In the genomic region with DNA sequence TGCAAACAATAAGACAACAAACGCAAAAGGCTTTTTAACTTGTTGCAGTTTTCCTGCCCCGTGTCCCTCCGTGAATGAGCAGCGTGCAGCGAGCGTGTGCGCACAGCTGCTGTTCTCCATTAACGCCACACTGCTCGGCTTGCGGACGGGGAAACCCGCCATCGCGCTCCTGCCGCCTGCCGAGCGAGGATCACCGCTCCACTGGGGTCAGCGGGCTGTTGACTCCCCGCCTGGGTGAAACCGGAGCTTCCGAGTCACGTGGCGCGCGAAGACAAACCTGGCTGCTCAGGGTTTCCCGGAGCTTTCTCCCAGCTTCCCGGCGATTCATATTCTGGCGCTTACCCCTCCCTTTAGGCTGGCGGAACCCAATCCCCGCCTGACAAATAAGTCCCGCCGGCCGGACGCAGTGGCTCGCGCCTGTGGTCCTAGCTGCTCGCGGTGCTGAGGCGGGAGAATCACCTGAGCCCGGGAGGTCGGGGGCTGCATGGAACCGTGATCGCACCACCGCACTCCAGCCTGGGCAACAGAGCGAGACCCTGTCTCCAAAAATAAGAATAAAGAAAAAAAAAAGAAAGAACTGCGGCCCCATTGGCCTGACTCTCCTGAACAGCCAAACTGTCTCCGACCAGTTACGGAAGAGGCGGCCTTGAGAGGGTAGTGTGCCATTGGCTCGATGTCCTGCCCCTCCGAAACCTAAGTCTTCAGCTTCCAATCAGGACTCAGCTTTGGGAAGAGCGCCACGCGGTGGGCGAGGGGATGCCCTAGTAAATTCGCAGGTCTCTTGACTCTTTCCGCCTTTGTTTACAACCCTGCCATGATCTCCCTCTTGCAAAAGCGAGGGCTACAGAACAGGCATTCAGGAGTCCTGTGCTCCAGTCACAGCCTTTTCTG, we compare ENCODE assay signal across 8 cellular contexts. TPM values are rescaled to one million over a fixed set of nuclear protein-coding genes. Genes with fewer than 3 reads are reported as not detected.
DNase-seq lines count a peak whose midpoint lies in the region; ATAC-seq, FAIRE-seq and TF ChIP-seq lines count a peak whose summit lies in the region.

A gene with protein sequence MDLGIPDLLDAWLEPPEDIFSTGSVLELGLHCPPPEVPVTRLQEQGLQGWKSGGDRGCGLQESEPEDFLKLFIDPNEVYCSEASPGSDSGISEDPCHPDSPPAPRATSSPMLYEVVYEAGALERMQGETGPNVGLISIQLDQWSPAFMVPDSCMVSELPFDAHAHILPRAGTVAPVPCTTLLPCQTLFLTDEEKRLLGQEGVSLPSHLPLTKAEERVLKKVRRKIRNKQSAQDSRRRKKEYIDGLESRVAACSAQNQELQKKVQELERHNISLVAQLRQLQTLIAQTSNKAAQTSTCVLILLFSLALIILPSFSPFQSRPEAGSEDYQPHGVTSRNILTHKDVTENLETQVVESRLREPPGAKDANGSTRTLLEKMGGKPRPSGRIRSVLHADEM (plus strand): TSS at position 794 of the 891 bp plus-strand sequence. CDS start 624 bp downstream, outside the sequence.

- H3K4me1 Mint-ChIP-seq in CD4-positive, CD25-positive, alpha-beta regulatory T cell, result peaks cover 19 to 59% (median 37%) of the 10 kb centered on the region in 4 donors
- peaks cover 62% of the 10 kb centered on the region for H3K4me1 Mint-ChIP-seq in activated CD4-positive, alpha-beta T cell treated with anti-CD3 and anti-CD28 coated beads, Interleukin-2, amount 10 ng/mL, durations not matched to agents 7 days and 5 days

- 0 out of 4 replicates have a peak, but pooled peaks of 1 of the 2 experiments have one; percentile 17 for TF ChIP-seq EP300 in HepG2 (IDR thresholded peaks at IDR 0.05; ENCODE audit: low read depth in 2 of 2, low read length in 2 of 2)
- no peak for TF ChIP-seq EP300 in HepG2 (CRISPR knock-in tag; IDR thresholded peaks at IDR 0.05; ENCODE audit: borderline replicate concordance)

- peak; percentile 63; the same call in 1 of the 2 replicates for TF ChIP-seq RAD21 in HepG2 (CRISPR knock-in tag; IDR thresholded peaks at IDR 0.05)

- peaks cover 0 to 1% (median 0%) of the 10 kb centered on the region in 7 donors for H3K9me3 Mint-ChIP-seq in CD4-positive, CD25-positive, alpha-beta regulatory T cell
- H3K9me3 Mint-ChIP-seq in activated CD4-positive, alpha-beta T cell treated with anti-CD3 and anti-CD28 coated beads, Interleukin-2, amount 10 ng/mL, durations not matched to agents 7 days and 5 days, result no peaks in the 10 kb centered on the region

- peaks cover under 1% of the 10 kb centered on the region for H3K36me3 Mint-ChIP-seq in CD4-positive, CD25-positive, alpha-beta regulatory T cell
- H3K36me3 Mint-ChIP-seq in activated CD4-positive, alpha-beta T cell treated with anti-CD3 and anti-CD28 coated beads, Interleukin-2, amount 10 ng/mL, durations not matched to agents 7 days and 5 days (ENCODE audit: low read depth), result peaks cover 4% of the 10 kb centered on the region

- peak; percentile 81 for TF ChIP-seq CTCF in HepG2 (CRISPR knock-in tag; IDR thresholded peaks at IDR 0.05)

- peak within 1 kb of the TSS; percentile 96 for H3K4me3 ChIP-seq in CD4-positive, CD25-positive, alpha-beta regulatory T cell (ENCODE audit: low read depth, low read length)
- peak within 1 kb of the TSS; percentile 62 to 82 (median 72) for H3K4me3 ChIP-seq in HepG2 (replicated peaks in 1 of 3; ENCODE audit: insufficient read depth in 1 of 3, low read depth in 2 of 3, low read length in 3 of 3)

- CTCF ChIA-PET in activated CD4-positive, alpha-beta T cell treated with anti-CD3 and anti-CD28 coated beads, Interleukin-2, amount 10 ng/mL, durations not matched to agents 7 days and 5 days (lab: Charles Lee), result interaction anchor here (0.6 to 3.5 kb wide), 18 partner anchors 9 to 296 kb away, joined by 3 to 25 read pairs (median 3); partner anchors contain the start of genes CRTC2, DENND4B, ILF2 and JTB
- CTCF ChIA-PET in HepG2 (lab: Yijun Ruan, JAX; ENCODE audit: low intra/inter-chr PET ratio, low total read pairs), result interaction anchor here (0.9 kb wide), 1 partner anchor 9 kb away, joined by 3 read pairs; the partner anchor contains the start of gene CRTC2

- H4K20me1 ChIP-seq in HepG2 (ENCODE audit: insufficient read depth, low read length), result no peaks in the 10 kb centered on the region

- H3K27me3 Mint-ChIP-seq in CD4-positive, CD25-positive, alpha-beta regulatory T cell, result no peaks in the 10 kb centered on the region
- no peaks in the 10 kb centered on the region for H3K27me3 Mint-ChIP-seq in activated CD4-positive, alpha-beta T cell treated with anti-CD3 and anti-CD28 coated beads, Interleukin-2, amount 10 ng/mL, durations not matched to agents 7 days and 5 days

- TF ChIP-seq POLR2A in HepG2 (IDR thresholded peaks at IDR 0.05; ENCODE audit: insufficient read depth in 1 of 2, low read depth in 2 of 2, low read length in 2 of 2), result peak; percentile 93 to 96

- H3K4me2 ChIP-seq in HepG2 (ENCODE audit: low read depth, low read length), result peak within 1 kb of the TSS; percentile 98

- peaks cover 47% of the 10 kb centered on the region for H3K4me1 ChIP-seq in CD4-positive, CD25-positive, alpha-beta regulatory T cell (ENCODE audit: control insufficient read depth, insufficient read depth, low read length, poor library complexity, severe bottlenecking)
- H3K4me1 ChIP-seq in HepG2 (ENCODE audit: insufficient read depth, low read length), result peaks cover 30% of the 10 kb centered on the region

- WGBS in HepG2 (ENCODE audit: low lambda C conversion rate), result under 1% methylated on average over 29 of the region's 60 CpGs

- H3K27me3 ChIP-seq in CD4-positive, CD25-positive, alpha-beta regulatory T cell (ENCODE audit: control insufficient read depth, insufficient read depth, low read length), result no peaks in the 10 kb centered on the region
- H3K27me3 ChIP-seq in HepG2 (ENCODE audit: control insufficient read depth in 1 of 2, insufficient read depth in 2 of 2, low read length in 2 of 2), result no peaks in the 10 kb centered on the region; a peak in 1 of 5 replicates

- H3K27ac Mint-ChIP-seq in CD4-positive, CD25-positive, alpha-beta regulatory T cell, result peak within 1 kb of the TSS; percentile 96 to 99 (median 97)
- peak within 1 kb of the TSS; percentile 95 for H3K27ac Mint-ChIP-seq in activated CD4-positive, alpha-beta T cell treated with anti-CD3 and anti-CD28 coated beads, Interleukin-2, amount 10 ng/mL, durations not matched to agents 7 days and 5 days

- intact Hi-C loops in HepG2 (cut with micrococcal nuclease; ENCODE audit: unreplicated experiment), result loop anchor here (5.0 kb wide), 1 partner anchor 170 kb away; no protein-coding TSS in a partner anchor

- peak; percentile 86 for FAIRE-seq in HepG2 (lab: Jason Lieb, UNC)

- POLR2A ChIA-PET in activated CD4-positive, alpha-beta T cell treated with anti-CD3 and anti-CD28 coated beads, Interleukin-2, amount 10 ng/mL, durations not matched to agents 7 days and 5 days (lab: Charles Lee), result interaction anchor here (0.6 to 1.7 kb wide), 6 partner anchors 9 to 196 kb away, joined by 3 to 9 read pairs (median 5); partner anchors contain the start of genes CRTC2, JTB and RPS27
- POLR2A ChIA-PET in HepG2 (lab: Yijun Ruan, JAX), result interaction anchor here (0.9 to 10.0 kb wide), 17 partner anchors 10 to 252 kb away, joined by 3 to 209 read pairs (median 4); partner anchors contain the start of genes CRTC2, DENND4B, GATAD2B and INTS3

- no peak within 1 kb of the TSS for H2AFZ ChIP-seq in HepG2 (ENCODE audit: low read length)

- H3K79me2 ChIP-seq in HepG2 (ENCODE audit: insufficient read depth, low read length), result peaks cover 15% of the 10 kb centered on the region

- TSS peak; percentile 47 for BruUV-seq in HepG2 (replicated peaks; lab: Mats Ljungman, UMichigan)

- H3K4me3 Mint-ChIP-seq in CD4-positive, CD25-positive, alpha-beta regulatory T cell, result peak within 1 kb of the TSS; percentile 90 to 96 (median 94)
- peak within 1 kb of the TSS; percentile 88 for H3K4me3 Mint-ChIP-seq in activated CD4-positive, alpha-beta T cell treated with anti-CD3 and anti-CD28 coated beads, Interleukin-2, amount 10 ng/mL, durations not matched to agents 7 days and 5 days

- H3K36me3 ChIP-seq in CD4-positive, CD25-positive, alpha-beta regulatory T cell (ENCODE audit: control insufficient read depth, insufficient read depth, low read length), result no peaks in the 10 kb centered on the region
- no peaks in the 10 kb centered on the region for H3K36me3 ChIP-seq in HepG2 (replicated peaks in 1 of 2; ENCODE audit: control insufficient read depth in 1 of 2, insufficient read depth in 2 of 2, low read length in 2 of 2)

- in situ Hi-C loops in HepG2 (cut with HindIII; ENCODE audit: extremely low pct_ligation_motif_present, low pct_unique_long_range_greater_than_20kb), result no loop called here

- peak; percentile 88 to 89 for ATAC-seq in CD4-positive, CD25-positive, alpha-beta regulatory T cell (ENCODE audit: low read depth in 2 of 2)
- ATAC-seq in GM19372 (IDR thresholded peaks at IDR 0.05; ENCODE audit: low read depth, unreplicated experiment), result peak; percentile 74
- peak; percentile 72 for ATAC-seq in HG03521 (IDR thresholded peaks at IDR 0.05; ENCODE audit: unreplicated experiment)
- peak; percentile 86 for ATAC-seq in HepG2

- peak; percentile 77 to 97 (median 86) for DNase-seq in CD4-positive, CD25-positive, alpha-beta regulatory T cell
- peak; percentile 100 for DNase-seq in NCI-H526 treated with DMSO at 0.1 percent for 48 hours (lab: John Stamatoyannopoulos, UW)
- DNase-seq in activated CD4-positive, alpha-beta T cell treated with anti-CD3 and anti-CD28 coated beads, Interleukin-2, amount 10 ng/mL, durations not matched to agents 7 days and 5 days, result peak; percentile 90
- peak; percentile 99 for DNase-seq in dermis blood vessel endothelial cell
- DNase-seq in HepG2 (ENCODE audit: low spot score), result peak; percentile 97
- peak; percentile 86 for DNase-seq in stimulated activated CD4-positive, alpha-beta T cell treated with anti-CD3 and anti-CD28 coated beads, Interleukin-4, amount 100 ng/mL, for 24 hours

- H3K27ac ChIP-seq in CD4-positive, CD25-positive, alpha-beta regulatory T cell (ENCODE audit: insufficient read depth, low read length, poor library complexity, severe bottlenecking), result peak within 1 kb of the TSS; percentile 89
- peak within 1 kb of the TSS; percentile 83 for H3K27ac ChIP-seq in HepG2 (ENCODE audit: extremely low read length, insufficient read depth, low read length)

- H3K9ac ChIP-seq in HepG2 (ENCODE audit: insufficient read depth, low read depth, low read length), result peak within 1 kb of the TSS; percentile 75

- no peaks in the 10 kb centered on the region for H3K9me3 ChIP-seq in CD4-positive, CD25-positive, alpha-beta regulatory T cell (ENCODE audit: control insufficient read depth in 2 of 2, low read length in 2 of 2)
- H3K9me3 ChIP-seq in HepG2 (ENCODE audit: low read length), result no peaks in the 10 kb centered on the region

RNA-seq across cellular contexts. Expression of the gene that starts here (rescaled TPM):
- 2.5 TPM for total RNA-seq in CD4-positive, CD25-positive, alpha-beta regulatory T cell
- polyA plus RNA-seq in CD4-positive, CD25-positive, alpha-beta regulatory T cell, result 1 to 10 TPM in 3 of 4 donors, under 1 TPM in 1; 0.90 to 5.4 (median 3.3) TPM
- total RNA-seq in activated CD4-positive, alpha-beta T cell treated with anti-CD3 and anti-CD28 coated beads, Interleukin-2, amount 10 ng/mL, durations not matched to agents 7 days and 5 days, result 1 to 10 TPM; 6.9 to 7.9 TPM
- total RNA-seq in dermis blood vessel endothelial cell, result 11.0 and 13.1 TPM in 2 replicates
- total RNA-seq in HepG2 (2016; rRNA removed; fragmentation: Illumina TruSeq; extraction: Trizol), result 7.8 and 9.9 TPM in 2 replicates
- 2.6 and 3.2 TPM in 2 replicates for total RNA-seq in HepG2 (2016; cell fraction: cytosol; rRNA removed; fragmentation: Illumina TruSeq; extraction: Trizol; ENCODE audit: low read depth)
- total RNA-seq in HepG2 (2016; cell fraction: insoluble cytoplasmic fraction; rRNA removed; fragmentation: Illumina TruSeq; extraction: Trizol), result 8.3 and 10.7 TPM in 2 replicates
- total RNA-seq in HepG2 (2016; cell fraction: membrane; rRNA removed; fragmentation: Illumina TruSeq; extraction: Trizol), result 6.5 and 7.8 TPM in 2 replicates
- total RNA-seq in HepG2 (2016; cell fraction: nucleus; rRNA removed; fragmentation: Illumina TruSeq; extraction: Trizol), result 8.4 and 9.8 TPM in 2 replicates
- 17.4 and 18.7 TPM in 2 replicates for polyA plus RNA-seq in HepG2 (2011; rRNA removed)
- polyA plus RNA-seq in HepG2 (2011; cell fraction: cytosol; rRNA removed), result 13.1 and 18.4 TPM in 2 replicates
- polyA plus RNA-seq in HepG2 (2011; cell fraction: nucleus; rRNA removed), result 36.4 and 41.3 TPM in 2 replicates
- polyA plus RNA-seq in HepG2 (2012), result 9.7 and 10.7 TPM in 2 replicates
- polyA plus RNA-seq in HepG2 (2016; cell fraction: cytosol; fragmentation: Illumina TruSeq; extraction: Trizol; ENCODE audit: low read depth), result 2.0 and 2.6 TPM in 2 replicates
- polyA plus RNA-seq in HepG2 (2016; cell fraction: insoluble cytoplasmic fraction; fragmentation: Illumina TruSeq; extraction: Trizol; ENCODE audit: low read depth), result 8.4 and 10.9 TPM in 2 replicates
- 4.1 and 6.4 TPM in 2 replicates for polyA plus RNA-seq in HepG2 (2016; cell fraction: membrane; fragmentation: Illumina TruSeq; extraction: Trizol; ENCODE audit: low read depth)
- polyA plus RNA-seq in HepG2 (2016; cell fraction: nucleus; fragmentation: Illumina TruSeq; extraction: Trizol; ENCODE audit: insufficient read depth, low read depth), result 15.7 and 16.0 TPM in 2 replicates
- 22.4 and 31.3 TPM in 2 replicates for polyA minus RNA-seq in HepG2 (2011; rRNA and poly(A)+ RNA removed; ENCODE audit: low replicate concordance)
- 5.7 and 9.4 TPM in 2 replicates for polyA minus RNA-seq in HepG2 (2011; cell fraction: cytosol; rRNA and poly(A)+ RNA removed)
- polyA minus RNA-seq in HepG2 (2011; cell fraction: nucleus; rRNA and poly(A)+ RNA removed), result 10.2 and 12.7 TPM in 2 replicates

Comparison
In these comparisons a context has a peak if more than half of its experiments do, and no peak if none do; other contexts are left out.
1. Peak in every context shown above with its lines: DNase-seq, ATAC-seq, H3K4me3 ChIP-seq and H3K27ac ChIP-seq.